Comparison of ENCODE assay signal across 9 cellular contexts in the genomic region with DNA sequence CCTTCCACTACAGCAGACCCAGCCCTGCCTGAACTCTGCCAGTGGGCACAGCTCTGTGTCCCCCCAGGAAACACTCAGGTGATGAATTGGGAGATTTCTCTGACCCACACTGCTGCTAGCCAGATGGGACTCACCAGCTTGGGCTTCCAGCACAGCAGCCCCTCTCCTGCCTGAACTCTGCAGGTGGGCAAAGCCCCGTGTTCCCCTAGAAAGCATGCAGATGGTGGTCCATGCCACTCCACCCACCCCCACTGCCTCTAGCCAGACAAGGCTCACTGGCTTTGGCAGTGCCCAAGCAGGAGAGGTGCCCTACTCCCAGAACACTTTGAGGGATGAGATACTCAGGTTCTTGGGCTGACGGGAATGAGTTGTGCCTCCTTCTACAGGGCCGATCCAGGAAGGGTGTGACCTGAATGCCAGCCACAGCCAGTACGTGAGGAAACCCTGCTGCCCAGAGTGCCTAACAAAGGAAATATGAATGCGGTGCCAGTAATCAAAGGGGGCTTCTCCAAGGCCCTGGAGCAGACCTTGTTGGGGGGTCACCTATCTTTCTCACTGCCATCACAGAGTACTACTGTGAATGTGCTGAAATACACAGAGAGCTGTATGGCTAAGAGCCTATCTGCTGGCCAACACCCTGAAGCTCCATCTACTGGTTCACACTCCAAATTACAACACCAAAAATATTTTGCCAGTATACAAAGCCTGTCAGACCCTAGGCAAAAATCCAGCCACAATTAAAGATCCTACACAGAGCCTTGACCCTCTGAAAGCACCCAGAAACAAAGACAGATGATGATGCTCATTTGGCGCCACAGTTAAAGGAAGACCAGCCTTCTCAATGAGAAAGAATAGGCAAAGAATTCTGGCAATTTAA.
DNase-seq lines count a peak whose midpoint lies in the region; ATAC-seq, FAIRE-seq and TF ChIP-seq lines count a peak whose summit lies in the region.
"Had no signal": no experiment of that assay in that cellular context is flagged by ENCODE, and none has a peak within 500 bp of the region (broad histone marks: within the 10 kb centered on the region; RNA-seq: fewer than 3 reads in every experiment).

No MANE protein-coding gene starts in this region.

- H3K27me3 Mint-ChIP-seq in activated T-cell treated with anti-CD3 and anti-CD28 coated beads, Interleukin-2, amount 50 U/mL, for 4 hours (ENCODE audit: low read depth), result no peaks in the 10 kb centered on the region

- H3K36me3 Mint-ChIP-seq in activated T-cell treated with anti-CD3 and anti-CD28 coated beads, Interleukin-2, amount 50 U/mL, for 4 hours (ENCODE audit: insufficient read depth), result peaks cover 2% of the 10 kb centered on the region

- FAIRE-seq in kidney (lab: Jason Lieb, UNC), result no peak

- H3K27ac ChIP-seq in kidney (ENCODE audit: low read depth in 2 of 2, low read length in 2 of 2), result no peak overlapping the region
- no peak overlapping the region for H3K27ac ChIP-seq in gastrocnemius medialis
- H3K27ac ChIP-seq: upper lobe of left lung had no signal

- no peak for TF ChIP-seq POLR2A in gastrocnemius medialis (IDR thresholded peaks at IDR 0.05)

- ATAC-seq in activated T-cell treated with anti-CD3 and anti-CD28 coated beads, Interleukin-2, amount 50 U/mL, for 4 hours, result peak; percentile 65 to 67
- ATAC-seq in gastrocnemius medialis (no peak), GM18861 (IDR thresholded peaks at IDR 0.05; ENCODE audit: unreplicated experiment) (no peak), GM18868 (IDR thresholded peaks at IDR 0.05; ENCODE audit: unreplicated experiment) (no peak)

- in situ Hi-C loops in gastrocnemius medialis (cut with MboI; ENCODE audit: low sequenced_read_pairs in 4 of 4), result no loop called here

- no peaks in the 10 kb centered on the region for H3K4me1 ChIP-seq in kidney (ENCODE audit: control insufficient read depth in 1 of 2, insufficient read depth in 1 of 2, low read depth in 1 of 2, low read length in 2 of 2)
- H3K4me1 ChIP-seq in gastrocnemius medialis, result no peaks in the 10 kb centered on the region
- H3K4me1 ChIP-seq: upper lobe of left lung had no signal

- no peaks in the 10 kb centered on the region for H3K27me3 ChIP-seq in gastrocnemius medialis
- H3K27me3 ChIP-seq: upper lobe of left lung had no signal

- peaks cover 29% of the 10 kb centered on the region for H3K4me1 Mint-ChIP-seq in activated T-cell treated with anti-CD3 and anti-CD28 coated beads, Interleukin-2, amount 50 U/mL, for 4 hours (ENCODE audit: low read depth)

- H3K36me3 ChIP-seq in kidney (ENCODE audit: control insufficient read depth in 1 of 2, insufficient read depth in 2 of 2, low read length in 2 of 2), result no peaks in the 10 kb centered on the region
- no peaks in the 10 kb centered on the region for H3K36me3 ChIP-seq in gastrocnemius medialis
- H3K36me3 ChIP-seq: upper lobe of left lung had no signal

- no peak overlapping the region for H3K4me3 Mint-ChIP-seq in activated T-cell treated with anti-CD3 and anti-CD28 coated beads, Interleukin-2, amount 50 U/mL, for 4 hours

- no peak overlapping the region for H3K4me3 ChIP-seq in kidney (ENCODE audit: low read length in 2 of 2)
- H3K4me3 ChIP-seq in gastrocnemius medialis, result no peak overlapping the region
- H3K4me3 ChIP-seq: upper lobe of left lung had no signal

- intact Hi-C loops in kidney (cut with DNase I), result no loop called here
- intact Hi-C loops in gastrocnemius medialis (cut with DNase I; ENCODE audit: low total_unique reads), result no loop called here

- peaks cover 0 to 3% of the 10 kb centered on the region in 2 donors for H3K9me3 ChIP-seq in kidney (ENCODE audit: control insufficient read depth in 1 of 2, low read length in 2 of 2)
- H3K9me3 ChIP-seq in gastrocnemius medialis, result no peaks in the 10 kb centered on the region

- peaks cover 18% of the 10 kb centered on the region for H3K9me3 Mint-ChIP-seq in activated T-cell treated with anti-CD3 and anti-CD28 coated beads, Interleukin-2, amount 50 U/mL, for 4 hours

- DNase-seq in stimulated activated CD4-positive, alpha-beta T cell treated with anti-CD3 and anti-CD28 coated beads, Interleukin-4, amount 100 ng/mL, for 24 hours, result peak; percentile 18
- no peak for DNase-seq in stimulated activated CD4-positive, alpha-beta T cell treated with anti-CD3 and anti-CD28 coated beads, Interleukin-2, amount 100 ng/mL, for 24 hours
- no peak for DNase-seq in activated T-cell treated with anti-CD3 and anti-CD28 coated beads, Interleukin-2, amount 50 U/mL, for 4 hours
- DNase-seq in kidney (peak; percentile 53), gastrocnemius medialis (no peak)

- TF ChIP-seq CTCF in LNCAP (IDR thresholded peaks at IDR 0.05) (peak; percentile 49), kidney (IDR thresholded peaks at IDR 0.05; ENCODE audit: borderline replicate concordance, extremely low read depth, insufficient read depth) (peak; percentile 29), gastrocnemius medialis (IDR thresholded peaks at IDR 0.05 in 4 of 5, conservative IDR thresholded peaks at IDR 0.05 in 1 of 5) (peak in 1 of 5 experiments; percentile 20)

- no peak overlapping the region for H3K9ac ChIP-seq in kidney (ENCODE audit: low read length in 2 of 2)

Comparison
In these comparisons a context has a peak if more than half of its experiments do, and no peak if none do; other contexts are left out.
1. DNase-seq: peak in stimulated activated CD4-positive, alpha-beta T cell treated with anti-CD3 and anti-CD28 coated beads, Interleukin-4, amount 100 ng/mL, for 24 hours (single experiment) and kidney (single experiment); none in stimulated activated CD4-positive, alpha-beta T cell treated with anti-CD3 and anti-CD28 coated beads, Interleukin-2, amount 100 ng/mL, for 24 hours (0 of 2), activated T-cell treated with anti-CD3 and anti-CD28 coated beads, Interleukin-2, amount 50 U/mL, for 4 hours (single experiment) and gastrocnemius medialis (0 of 2).
2. ATAC-seq: peak in activated T-cell treated with anti-CD3 and anti-CD28 coated beads, Interleukin-2, amount 50 U/mL, for 4 hours (2 of 2); none in gastrocnemius medialis (0 of 2), GM18861 (single experiment) and GM18868 (single experiment).